In the genomic region with DNA sequence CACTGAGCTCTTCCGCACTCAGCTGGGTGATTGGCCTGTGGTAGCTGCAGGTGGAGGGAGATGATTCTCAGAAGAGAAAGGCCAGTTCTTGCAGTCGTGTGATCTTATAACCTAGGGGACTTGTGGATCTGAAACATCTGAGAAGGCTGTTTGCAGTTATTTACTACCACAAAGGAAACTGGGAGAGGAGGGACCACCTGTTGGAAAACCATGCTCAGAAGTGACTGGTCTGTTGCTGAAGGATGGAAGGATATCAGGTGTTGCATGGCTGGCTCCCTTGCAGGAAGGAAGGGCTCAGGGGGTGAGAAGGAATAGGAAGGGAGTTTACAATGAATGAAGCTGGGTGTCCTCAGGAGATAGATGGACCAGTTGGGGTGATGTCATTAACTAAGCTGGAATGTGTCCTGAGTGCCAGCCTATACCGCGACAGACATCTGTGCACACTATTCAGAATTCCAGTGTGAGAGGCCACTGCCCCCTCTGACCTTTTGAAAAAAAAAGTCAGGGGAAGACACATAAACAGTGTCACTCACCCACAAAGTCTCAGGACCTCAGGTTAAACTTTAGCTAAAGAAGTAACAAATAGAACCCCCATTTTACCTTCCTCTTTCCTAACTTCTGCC, we compare ENCODE assay signal across 23 cellular contexts. TPM values are rescaled to one million over a fixed set of nuclear protein-coding genes. Genes with fewer than 3 reads are reported as not detected.
DNase-seq lines count a peak whose midpoint lies in the region; ATAC-seq and TF ChIP-seq lines count a peak whose summit lies in the region.
"Had no signal": no experiment of that assay in that cellular context is flagged by ENCODE, and none has a peak within 500 bp of the region (broad histone marks: within the 10 kb centered on the region; RNA-seq: fewer than 3 reads in every experiment).

No MANE protein-coding gene starts in this region.

- POLR2A ChIA-PET in HEK293 (lab: Yijun Ruan, JAX) = interaction anchor here (1.4 kb wide), 1 partner anchor 13 kb away, joined by 3 read pairs; no protein-coding TSS in a partner anchor

- H3K9me3 ChIP-seq in HEK293 (ENCODE audit: control insufficient read depth, insufficient read depth, low read depth, low read length) = no peaks in the 10 kb centered on the region
- no peaks in the 10 kb centered on the region for H3K9me3 ChIP-seq in right lobe of liver
- no peaks in the 10 kb centered on the region for H3K9me3 ChIP-seq in spleen
- H3K9me3 ChIP-seq: transverse colon had no signal

- peaks cover 79% of the 10 kb centered on the region for H3K36me3 Mint-ChIP-seq in brain
- H3K36me3 Mint-ChIP-seq: T-cell had no signal

- H3K36me3 ChIP-seq in HEK293 (ENCODE audit: control insufficient read depth in 2 of 2, insufficient read depth in 1 of 2, low read length in 2 of 2) (no peaks in the 10 kb centered on the region), right lobe of liver (peaks cover 0 to 7% (median 0%) of the 10 kb centered on the region in 4 donors), spleen (no peaks in the 10 kb centered on the region)
- H3K36me3 ChIP-seq: brain microvascular endothelial cell, transverse colon had no signal

- no peaks in the 10 kb centered on the region for H3K4me1 ChIP-seq in HEK293 (ENCODE audit: control insufficient read depth, insufficient read depth, low read length)
- peaks cover 0 to 72% (median 29%) of the 10 kb centered on the region in 4 donors for H3K4me1 ChIP-seq in right lobe of liver
- H3K4me1 ChIP-seq in spleen = peaks cover 0 to 38% (median 3%) of the 10 kb centered on the region in 6 donors
- H3K4me1 ChIP-seq: transverse colon had no signal

- H3K4me3 Mint-ChIP-seq in brain = peak overlapping the region in 4 of 5 experiments; percentile 2 to 59 (median 24)
- H3K4me3 Mint-ChIP-seq: activated naive CD8-positive, alpha-beta T cell treated with anti-CD3 and anti-CD28 coated beads, Interleukin-2, amount 10 ng/mL, durations not matched to agents 7 days and 5 days; dendritic cell treated with granulocyte-macrophage colony-stimulating factor and Interleukin-4, amounts not matched to agents 40 ng/mL and 50 ng/mL, for 4 days; HFFc6; T-cell had no signal

- no peaks in the 10 kb centered on the region for H3K27me3 Mint-ChIP-seq in brain

- peaks cover 83% of the 10 kb centered on the region for H3K4me1 Mint-ChIP-seq in brain
- H3K4me1 Mint-ChIP-seq: T-cell had no signal

- 38% methylated on average over 4 of the region's 4 CpGs for WGBS in right lobe of liver (ENCODE audit: insufficient coverage, low coverage, low lambda C conversion rate, missing lambda C conversion rate)
- 77 to 90% (median 83%) methylated on average over 4 of the region's 4 CpGs for WGBS in spleen, 5 donors

- intact Hi-C loops in right lobe of liver (cut with DNase I) (no loop called here), spleen (cut with DNase I; ENCODE audit: low total_unique reads) (no loop called here)

- no peak for TF ChIP-seq CTCF in HEK293 (tag by site-specific recombination; IDR thresholded peaks at IDR 0.05)
- TF ChIP-seq CTCF in brain (conservative IDR thresholded peaks at IDR 0.05) = no peak
- no peak for TF ChIP-seq CTCF in right lobe of liver (IDR thresholded peaks at IDR 0.05)
- no peak for TF ChIP-seq CTCF in spleen (IDR thresholded peaks at IDR 0.05 in 8 of 11, conservative IDR thresholded peaks at IDR 0.05 in 3 of 11)

- TF ChIP-seq POLR2A in right lobe of liver (IDR thresholded peaks at IDR 0.05) = no peak
- no peak for TF ChIP-seq POLR2A in spleen (IDR thresholded peaks at IDR 0.05)

- H3K27me3 ChIP-seq in right lobe of liver = no peaks in the 10 kb centered on the region
- no peaks in the 10 kb centered on the region for H3K27me3 ChIP-seq in spleen (replicated peaks in 1 of 7)
- H3K27me3 ChIP-seq: brain microvascular endothelial cell, transverse colon had no signal

- peaks cover 0 to 1% (median 0%) of the 10 kb centered on the region in 5 experiments for H3K9me3 Mint-ChIP-seq in brain
- H3K9me3 Mint-ChIP-seq: activated naive CD8-positive, alpha-beta T cell treated with anti-CD3 and anti-CD28 coated beads, Interleukin-2, amount 10 ng/mL, durations not matched to agents 7 days and 5 days; dendritic cell treated with granulocyte-macrophage colony-stimulating factor and Interleukin-4, amounts not matched to agents 40 ng/mL and 50 ng/mL, for 4 days; HFFc6; T-cell had no signal

- ATAC-seq in right lobe of liver (peak; percentile 49 to 76 (median 63)), GM19452 (IDR thresholded peaks at IDR 0.05; ENCODE audit: unreplicated experiment) (no peak)
- ATAC-seq: Right ventricle myocardium inferior; stimulated activated naive CD8-positive, alpha-beta T cell treated with anti-CD3 and anti-CD28 coated beads, Interleukin-15, Interleukin-2, amounts not matched to agents 100 U/mL and 50 U/mL, for 24 hours; T-cell had no signal

- H3K4me3 ChIP-seq in HEK293 (ENCODE audit: low read depth, low read length) = no peak overlapping the region
- H3K4me3 ChIP-seq in right lobe of liver = no peak overlapping the region
- no peak overlapping the region for H3K4me3 ChIP-seq in spleen
- H3K4me3 ChIP-seq: transverse colon had no signal

- H3K27ac ChIP-seq in HEK293 (ENCODE audit: extremely low read depth, low read depth, low read length) = no peak overlapping the region
- peak overlapping the region in 2 of 3 donors; percentile 30 to 88 for H3K27ac ChIP-seq in right lobe of liver
- H3K27ac ChIP-seq in spleen = no peak overlapping the region
- H3K27ac ChIP-seq: brain microvascular endothelial cell, transverse colon had no signal

- DNase-seq in right lobe of liver (no peak), spleen (peak; percentile 10), SK-N-DZ (ENCODE audit: low spot score) (no peak), AG20443 (ENCODE audit: low spot score) (no peak), RPMI8226 (no peak)
- DNase-seq: activated CD4-positive, alpha-beta T cell treated with anti-CD3 and anti-CD28 coated beads for 48 hours; activated CD8-positive, alpha-beta memory T cell treated with anti-CD3 and anti-CD28 coated beads, Interleukin-2, amount 50 U/mL, for 48 hours; activated naive CD8-positive, alpha-beta T cell treated with anti-CD3 and anti-CD28 coated beads, Interleukin-2, amount 10 ng/mL, durations not matched to agents 7 days and 5 days; brain microvascular endothelial cell; hypothalamus; NCI-H2107; NCI-H526 treated with DMSO at 0.1 percent for 48 hours; small intestine; stimulated activated CD4-positive, alpha-beta T cell treated with anti-CD3 and anti-CD28 coated beads, Interleukin-2, amount 100 ng/mL, for 48 hours; stimulated activated naive CD8-positive, alpha-beta T cell treated with anti-CD3 and anti-CD28 coated beads, Interleukin-15, Interleukin-2, amounts not matched to agents 100 U/mL and 50 U/mL, for 24 hours; T-cell; transverse colon had no signal

- peak overlapping the region in 4 of 5 experiments; percentile 14 to 85 (median 46) for H3K27ac Mint-ChIP-seq in brain
- H3K27ac Mint-ChIP-seq: activated naive CD8-positive, alpha-beta T cell treated with anti-CD3 and anti-CD28 coated beads, Interleukin-2, amount 10 ng/mL, durations not matched to agents 7 days and 5 days; dendritic cell treated with granulocyte-macrophage colony-stimulating factor and Interleukin-4, amounts not matched to agents 40 ng/mL and 50 ng/mL, for 4 days; HFFc6; T-cell had no signal

- CTCF ChIA-PET in HEK293 (lab: Yijun Ruan, JAX) = interaction anchor here (0.6 to 1.8 kb wide), 9 partner anchors 11 to 603 kb away, joined by 3 to 7 read pairs (median 3); no protein-coding TSS in a partner anchor

TF ChIP-seq in HEK293, 187 proteins besides CTCF, POLR2A, EP300 and RAD21:
- TF ChIP-seq SCRT2 (tag by site-specific recombination; IDR thresholded peaks at IDR 0.05) = peak; percentile 81
- no peak for TF ChIP-seq ZNF529 (tag by site-specific recombination; IDR thresholded peaks at IDR 0.05; ENCODE audit: insufficient replicate concordance)
- no peak for TF ChIP-seq ZNF548 (tag by site-specific recombination; IDR thresholded peaks at IDR 0.05)
- TF ChIP-seq, protein P1, sequence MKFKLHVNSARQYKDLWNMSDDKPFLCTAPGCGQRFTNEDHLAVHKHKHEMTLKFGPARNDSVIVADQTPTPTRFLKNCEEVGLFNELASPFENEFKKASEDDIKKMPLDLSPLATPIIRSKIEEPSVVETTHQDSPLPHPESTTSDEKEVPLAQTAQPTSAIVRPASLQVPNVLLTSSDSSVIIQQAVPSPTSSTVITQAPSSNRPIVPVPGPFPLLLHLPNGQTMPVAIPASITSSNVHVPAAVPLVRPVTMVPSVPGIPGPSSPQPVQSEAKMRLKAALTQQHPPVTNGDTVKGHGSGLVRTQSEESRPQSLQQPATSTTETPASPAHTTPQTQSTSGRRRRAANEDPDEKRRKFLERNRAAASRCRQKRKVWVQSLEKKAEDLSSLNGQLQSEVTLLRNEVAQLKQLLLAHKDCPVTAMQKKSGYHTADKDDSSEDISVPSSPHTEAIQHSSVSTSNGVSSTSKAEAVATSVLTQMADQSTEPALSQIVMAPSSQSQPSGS (tag by site-specific recombination; IDR thresholded peaks at IDR 0.05; ENCODE audit: low read depth) = peak; percentile 44; the same call in 1 of the 2 replicates
- no peak for TF ChIP-seq BCL11A (tag by site-specific recombination; IDR thresholded peaks at IDR 0.05; ENCODE audit: low read depth)
- TF ChIP-seq SCRT1 (tag by site-specific recombination; IDR thresholded peaks at IDR 0.05; ENCODE audit: borderline replicate concordance) = peak; percentile 65
- no peak for TF ChIP-seq ZNF654 (tag by site-specific recombination; IDR thresholded peaks at IDR 0.05; ENCODE audit: low read depth)
- TF ChIP-seq ZNF341 (tag by site-specific recombination; IDR thresholded peaks at IDR 0.05; ENCODE audit: low read depth) = no peak

RNA-seq across cellular contexts. Expression of gene IGFBP2, which starts 17.5 kb away (rescaled TPM):
- polyA plus RNA-seq in brain (ENCODE audit: insufficient read depth, low read depth, low replicate concordance) = 233 TPM
- total RNA-seq in right lobe of liver = 1,000 to 10,000 TPM in 2 of 6 experiments, 100 to 1,000 TPM in 4; 276 to 1,091 (median 406) TPM
- total RNA-seq in spleen = 100 to 1,000 TPM; 140 to 334 (median 277) TPM
- polyA plus RNA-seq in spleen = 100 to 1,000 TPM in 2 of 3 donors, 10 to 100 TPM in 1; 61.3 to 162 (median 142) TPM
- 208 and 228 TPM in 2 replicates for polyA plus RNA-seq in SK-N-DZ (2014; cell fraction: cytosol; rRNA removed)
- 86.9 and 130 TPM in 2 replicates for polyA plus RNA-seq in SK-N-DZ (2014; cell fraction: nucleus; rRNA removed)

RNA-seq across cellular contexts. Expression of gene IGFBP5, which starts 44.6 kb away (rescaled TPM):
- polyA plus RNA-seq in brain (ENCODE audit: insufficient read depth, low read depth, low replicate concordance) = 769 TPM
- 10 to 100 TPM; 13.7 to 76.0 (median 30.9) TPM for total RNA-seq in right lobe of liver
- total RNA-seq in spleen = 100 to 1,000 TPM in 1 of 7 donors, 10 to 100 TPM in 6; 23.4 to 114 (median 34.5) TPM
- 10 to 100 TPM in 2 of 3 donors, 1 to 10 TPM in 1; 5.0 to 18.1 (median 15.6) TPM for polyA plus RNA-seq in spleen
- polyA plus RNA-seq in SK-N-DZ (2014; cell fraction: cytosol; rRNA removed) = 9.5 and 10.0 TPM in 2 replicates
- 5.3 and 7.3 TPM in 2 replicates for polyA plus RNA-seq in SK-N-DZ (2014; cell fraction: nucleus; rRNA removed)

Comparison
In these comparisons a context has a peak if more than half of its experiments do, and no peak if none do; other contexts are left out.
1. H3K27ac ChIP-seq: peak in right lobe of liver (2 of 3); none in HEK293 (single experiment) and spleen (0 of 8).